In the genomic region with DNA sequence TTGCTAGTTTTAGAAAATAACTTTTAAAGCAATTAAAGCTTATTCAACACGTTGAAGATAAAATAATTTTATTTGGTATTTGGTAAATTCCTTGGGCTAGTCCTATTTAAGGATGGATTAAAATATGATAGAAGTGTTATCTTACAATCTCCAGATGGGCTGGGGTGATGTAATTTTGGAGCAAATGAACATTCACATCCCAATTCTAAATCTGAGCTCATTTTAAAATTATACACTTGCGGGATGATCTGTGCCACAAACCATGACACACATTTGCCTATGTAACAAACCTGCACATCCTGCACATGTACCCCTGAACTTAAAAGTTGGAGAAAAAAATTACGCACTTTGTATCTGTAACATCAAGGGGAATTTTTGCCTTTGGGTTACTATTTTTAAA, we compare ENCODE assay signal across 21 cellular contexts.
"Had no signal": no experiment of that assay in that cellular context is flagged by ENCODE, and none has a peak within 500 bp of the region (broad histone marks: within the 10 kb centered on the region; RNA-seq: fewer than 3 reads in every experiment).

No MANE protein-coding gene starts in this region.

- H3K27ac Mint-ChIP-seq: stimulated activated naive CD8-positive, alpha-beta T cell treated with anti-CD3 and anti-CD28 coated beads, Interleukin-15, amount 100 ng/mL, for 72 hours had no signal

- H3K4me3 Mint-ChIP-seq: effector memory CD8-positive, alpha-beta T cell; immature natural killer cell; nephron progenitor cell; stimulated activated naive B cell treated with anti-CD40 and anti-IgM and Interleukin-4, amounts not matched to agents 10 μg/mL and 1 μg/mL and 100 μg/mL, for 72 hours; stimulated activated naive CD8-positive, alpha-beta T cell treated with anti-CD3 and anti-CD28 coated beads, Interleukin-15, amount 100 ng/mL, for 72 hours had no signal

- H3K27me3 ChIP-seq: esophagus squamous epithelium, foreskin keratinocyte, right lobe of liver, transverse colon had no signal

- FAIRE-seq: kidney had no signal

- H3K4me1 ChIP-seq: foreskin keratinocyte, psoas muscle, right lobe of liver had no signal

- H3K27me3 Mint-ChIP-seq: effector memory CD8-positive, alpha-beta T cell; naive B cell; stimulated activated naive B cell treated with anti-CD40 and anti-IgM and Interleukin-4, amounts not matched to agents 10 μg/mL and 1 μg/mL and 100 μg/mL, for 72 hours; stimulated activated naive CD8-positive, alpha-beta T cell treated with anti-CD3 and anti-CD28 coated beads, Interleukin-15, amount 100 ng/mL, for 72 hours had no signal

- H3K4me3 ChIP-seq: esophagus squamous epithelium, lung, psoas muscle, right lobe of liver, skin epidermis, thoracic aorta, transverse colon had no signal

- H3K27ac ChIP-seq: esophagus squamous epithelium, foreskin keratinocyte, psoas muscle, right lobe of liver, skin epidermis, thoracic aorta, transverse colon had no signal

- DNase-seq: effector memory CD8-positive, alpha-beta T cell; esophagus squamous epithelium; foreskin keratinocyte; immature natural killer cell; kidney; left colon; left ventricle myocardium superior; mesendoderm; naive B cell; nephron progenitor cell; psoas muscle; retina; right lobe of liver; stimulated activated CD4-positive, alpha-beta T cell treated with anti-CD3 and anti-CD28 coated beads, Interleukin-2, amount 100 ng/mL, for 24 hours; stimulated activated CD4-positive, alpha-beta T cell treated with anti-CD3 and anti-CD28 coated beads, Interleukin-4, amount 100 ng/mL, for 4 hours; stimulated activated naive B cell treated with anti-CD40 and anti-IgM and Interleukin-4, amounts not matched to agents 10 μg/mL and 1 μg/mL and 100 μg/mL, for 72 hours; stimulated activated naive CD8-positive, alpha-beta T cell treated with anti-CD3 and anti-CD28 coated beads, Interleukin-15, amount 100 ng/mL, for 72 hours; transverse colon had no signal

- H3K9me3 Mint-ChIP-seq: effector memory CD8-positive, alpha-beta T cell had no signal

- H3K36me3 ChIP-seq: esophagus squamous epithelium, right lobe of liver, thoracic aorta had no signal

- ATAC-seq: effector memory CD8-positive, alpha-beta T cell; foreskin keratinocyte; left colon; left ventricle myocardium superior; psoas muscle; right lobe of liver; stimulated activated naive B cell treated with anti-CD40 and anti-IgM and Interleukin-4, amounts not matched to agents 10 μg/mL and 1 μg/mL and 100 μg/mL, for 72 hours; stimulated activated naive CD8-positive, alpha-beta T cell treated with anti-CD3 and anti-CD28 coated beads, Interleukin-15, amount 100 ng/mL, for 72 hours had no signal
